Comparison of ENCODE assay signal across 20 cellular contexts in the genomic region with DNA sequence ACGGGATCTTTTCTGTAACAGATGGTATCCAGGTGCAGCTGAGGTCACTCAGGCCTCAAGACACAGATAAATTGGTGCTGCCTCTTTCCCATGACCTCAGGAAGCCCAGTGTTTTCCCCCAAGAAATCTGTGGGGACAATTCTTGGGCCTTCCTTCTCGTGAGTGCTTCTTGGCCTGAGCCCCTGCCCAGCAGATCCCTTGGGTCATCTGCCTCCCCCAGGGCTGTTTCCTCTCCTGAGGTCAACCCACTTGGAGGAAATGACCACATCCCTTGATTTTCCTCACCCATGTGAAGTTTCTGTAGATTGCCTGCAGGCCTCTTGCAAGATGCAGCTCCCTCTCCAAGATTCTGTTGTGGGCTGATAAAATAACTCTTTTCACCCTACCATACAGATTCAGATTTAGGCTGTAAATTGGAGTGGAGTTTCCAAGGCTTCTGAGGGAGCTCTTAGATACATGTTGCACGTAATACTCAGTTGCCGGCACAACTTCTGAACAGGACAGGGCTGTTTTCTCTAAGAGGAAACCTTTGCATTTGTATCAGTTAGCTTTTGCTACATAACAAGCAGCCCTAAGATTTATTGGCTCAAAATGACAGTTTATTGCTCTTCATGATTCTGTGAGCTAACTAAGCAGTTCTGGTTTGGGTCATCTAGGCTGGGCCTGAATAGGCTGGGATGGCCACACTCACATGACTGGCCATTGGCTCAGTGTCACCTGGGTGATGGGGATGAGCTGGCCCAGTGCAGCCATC. TPM values are rescaled to one million over a fixed set of nuclear protein-coding genes. Genes with fewer than 3 reads are reported as not detected.
DNase-seq lines count a peak whose midpoint lies in the region; ATAC-seq and TF ChIP-seq lines count a peak whose summit lies in the region.
"Had no signal": no experiment of that assay in that cellular context is flagged by ENCODE, and none has a peak within 500 bp of the region (broad histone marks: within the 10 kb centered on the region; RNA-seq: fewer than 3 reads in every experiment).

No MANE protein-coding gene starts in this region.

- peaks cover 88% of the 10 kb centered on the region for H3K36me3 Mint-ChIP-seq in activated CD4-positive, alpha-beta T cell treated with anti-CD3 and anti-CD28 coated beads, Interleukin-2, amount 10 ng/mL, durations not matched to agents 7 days and 5 days (ENCODE audit: low read depth)
- H3K36me3 Mint-ChIP-seq in activated CD4-positive, alpha-beta memory T cell treated with anti-CD3 and anti-CD28 coated beads, Interleukin-2, amount 10 ng/mL, durations not matched to agents 7 days and 5 days (ENCODE audit: low read depth): peaks cover 92% of the 10 kb centered on the region

- no peaks in the 10 kb centered on the region for H3K27me3 Mint-ChIP-seq in activated CD4-positive, alpha-beta T cell treated with anti-CD3 and anti-CD28 coated beads, Interleukin-2, amount 10 ng/mL, durations not matched to agents 7 days and 5 days
- H3K27me3 Mint-ChIP-seq in activated CD4-positive, alpha-beta memory T cell treated with anti-CD3 and anti-CD28 coated beads, Interleukin-2, amount 10 ng/mL, durations not matched to agents 7 days and 5 days: no peaks in the 10 kb centered on the region

- peaks cover 20% of the 10 kb centered on the region for H3K9me3 Mint-ChIP-seq in activated CD4-positive, alpha-beta T cell treated with anti-CD3 and anti-CD28 coated beads, Interleukin-2, amount 10 ng/mL, durations not matched to agents 7 days and 5 days
- H3K9me3 Mint-ChIP-seq in activated CD4-positive, alpha-beta memory T cell treated with anti-CD3 and anti-CD28 coated beads, Interleukin-2, amount 10 ng/mL, durations not matched to agents 7 days and 5 days: peaks cover 7% of the 10 kb centered on the region

- 86% methylated on average over 4 of the region's 4 CpGs for WGBS in smooth muscle cell (ENCODE audit: low lambda C conversion rate)

- H3K27ac Mint-ChIP-seq in activated CD4-positive, alpha-beta T cell treated with anti-CD3 and anti-CD28 coated beads, Interleukin-2, amount 10 ng/mL, durations not matched to agents 7 days and 5 days: peak overlapping the region; percentile 54
- H3K27ac Mint-ChIP-seq in activated CD4-positive, alpha-beta memory T cell treated with anti-CD3 and anti-CD28 coated beads, Interleukin-2, amount 10 ng/mL, durations not matched to agents 7 days and 5 days: peak overlapping the region; percentile 26

- CTCF ChIA-PET in activated CD4-positive, alpha-beta T cell treated with anti-CD3 and anti-CD28 coated beads, Interleukin-2, amount 10 ng/mL, durations not matched to agents 7 days and 5 days (lab: Charles Lee): interaction anchor here (0.9 to 4.4 kb wide), 7 partner anchors 10 to 26 kb away, joined by 3 to 29 read pairs (median 4); partner anchors contain the start of gene ZAP70
- CTCF ChIA-PET in activated CD4-positive, alpha-beta memory T cell treated with anti-CD3 and anti-CD28 coated beads, Interleukin-2, amount 10 ng/mL, durations not matched to agents 7 days and 5 days (lab: Charles Lee): interaction anchor here (0.8 to 2.3 kb wide), 4 partner anchors 13 to 27 kb away, joined by 3 to 9 read pairs (median 4); no protein-coding TSS in a partner anchor

- H3F3A ChIP-seq in smooth muscle cell (ENCODE audit: low read depth): no peaks in the 10 kb centered on the region

- no peak for TF ChIP-seq CTCF in foreskin fibroblast (IDR thresholded peaks at IDR 0.05; ENCODE audit: low read depth, low read length)
- TF ChIP-seq CTCF in smooth muscle cell (IDR thresholded peaks at IDR 0.05; ENCODE audit: borderline replicate concordance, insufficient read depth, poor library complexity, severe bottlenecking): no peak

- no peak for ATAC-seq in GM21825 (IDR thresholded peaks at IDR 0.05; ENCODE audit: unreplicated experiment)
- ATAC-seq: A549, left lobe of liver had no signal

- no peak overlapping the region for H3K4me2 ChIP-seq in smooth muscle cell
- H3K4me2 ChIP-seq: A549 had no signal

- no peak overlapping the region for H3K4me3 Mint-ChIP-seq in activated CD4-positive, alpha-beta T cell treated with anti-CD3 and anti-CD28 coated beads, Interleukin-2, amount 10 ng/mL, durations not matched to agents 7 days and 5 days
- no peak overlapping the region for H3K4me3 Mint-ChIP-seq in activated CD4-positive, alpha-beta memory T cell treated with anti-CD3 and anti-CD28 coated beads, Interleukin-2, amount 10 ng/mL, durations not matched to agents 7 days and 5 days

- H2AFZ ChIP-seq in smooth muscle cell (ENCODE audit: low read depth): no peak overlapping the region

- H3K27me3 ChIP-seq in smooth muscle cell (ENCODE audit: low read depth): no peaks in the 10 kb centered on the region
- H3K27me3 ChIP-seq: brain microvascular endothelial cell had no signal

- DNase-seq in activated CD4-positive, alpha-beta T cell treated with anti-CD3 and anti-CD28 coated beads, Interleukin-2, amount 10 ng/mL, durations not matched to agents 7 days and 5 days: no peak
- DNase-seq in activated CD4-positive, alpha-beta T cell treated with anti-CD3 and anti-CD28 coated beads, Interleukin-2, amount 50 U/mL, for 48 hours: no peak
- DNase-seq in activated CD4-positive, alpha-beta memory T cell treated with anti-CD3 and anti-CD28 coated beads, Interleukin-2, amount 10 ng/mL, durations not matched to agents 7 days and 5 days: no peak
- DNase-seq in foreskin fibroblast (peak; percentile 8 to 34), pulmonary artery endothelial cell (ENCODE audit: low read depth, low spot score) (peak; percentile 3), NCI-H1092 (lab: John Stamatoyannopoulos, UW) (no peak), smooth muscle cell (lab: John Stamatoyannopoulos, UW; ENCODE audit: unreplicated experiment) (no peak)
- DNase-seq: activated T-cell treated with anti-CD3 and anti-CD28 coated beads for 4 hours; brain microvascular endothelial cell; Calu3; effector memory CD4-positive, alpha-beta T cell; head of caudate nucleus; KG1; NCI-H2081; nucleus accumbens; trophoblast cell had no signal

- H3K36me3 ChIP-seq in smooth muscle cell (ENCODE audit: low read depth): no peaks in the 10 kb centered on the region
- H3K36me3 ChIP-seq: brain microvascular endothelial cell, SJSA1 had no signal

- H3K4me3 ChIP-seq in foreskin fibroblast (ENCODE audit: low read depth in 1 of 2, low read length in 2 of 2): no peak overlapping the region
- H3K4me3 ChIP-seq in smooth muscle cell: no peak overlapping the region
- H3K4me3 ChIP-seq: A549, SJSA1 had no signal

- H3K4me1 ChIP-seq in smooth muscle cell (ENCODE audit: low read depth): no peaks in the 10 kb centered on the region
- H3K4me1 ChIP-seq: SJSA1 had no signal

- H3K79me2 ChIP-seq in smooth muscle cell (ENCODE audit: low read depth): no peaks in the 10 kb centered on the region

- H4K20me1 ChIP-seq in smooth muscle cell (ENCODE audit: low read depth): no peaks in the 10 kb centered on the region

- H3K9me3 ChIP-seq in smooth muscle cell (replicated peaks; ENCODE audit: low read depth): no peaks in the 10 kb centered on the region

- POLR2A ChIA-PET in activated CD4-positive, alpha-beta T cell treated with anti-CD3 and anti-CD28 coated beads, Interleukin-2, amount 10 ng/mL, durations not matched to agents 7 days and 5 days (lab: Charles Lee): interaction anchor here (1.6 kb wide), 1 partner anchor 8 kb away, joined by 4 read pairs; no protein-coding TSS in a partner anchor
- POLR2A ChIA-PET in activated CD4-positive, alpha-beta memory T cell treated with anti-CD3 and anti-CD28 coated beads, Interleukin-2, amount 10 ng/mL, durations not matched to agents 7 days and 5 days (lab: Charles Lee): interaction anchor here (0.6 to 4.7 kb wide), 7 partner anchors 9 to 80 kb away, joined by 3 to 27 read pairs (median 4); partner anchors contain the start of genes COX5B and ZAP70

- no peak overlapping the region for H3K27ac ChIP-seq in smooth muscle cell (ENCODE audit: low read depth)
- H3K27ac ChIP-seq: A549, brain microvascular endothelial cell, SJSA1 had no signal

- no peak overlapping the region for H3K9ac ChIP-seq in smooth muscle cell (ENCODE audit: low read depth)

- H3K4me1 Mint-ChIP-seq in activated CD4-positive, alpha-beta T cell treated with anti-CD3 and anti-CD28 coated beads, Interleukin-2, amount 10 ng/mL, durations not matched to agents 7 days and 5 days: peaks cover 43% of the 10 kb centered on the region
- H3K4me1 Mint-ChIP-seq in activated CD4-positive, alpha-beta memory T cell treated with anti-CD3 and anti-CD28 coated beads, Interleukin-2, amount 10 ng/mL, durations not matched to agents 7 days and 5 days: peaks cover 60% of the 10 kb centered on the region

RNA-seq across cellular contexts. Expression of gene ZAP70, which starts 13.1 kb away (rescaled TPM):
- total RNA-seq in activated CD4-positive, alpha-beta T cell treated with anti-CD3 and anti-CD28 coated beads, Interleukin-2, amount 10 ng/mL, durations not matched to agents 7 days and 5 days: 100 to 1,000 TPM; 302 to 337 TPM
- 100 to 1,000 TPM; 283 TPM for total RNA-seq in activated CD4-positive, alpha-beta memory T cell treated with anti-CD3 and anti-CD28 coated beads, Interleukin-2, amount 10 ng/mL, durations not matched to agents 7 days and 5 days
- total RNA-seq in pulmonary artery endothelial cell (not detected in 2 replicates), smooth muscle cell (0.40 TPM in 1 of 2 replicates, not detected in the other)
- 0.24 and 0.31 TPM in 2 replicates for polyA plus RNA-seq in smooth muscle cell
- total RNA-seq: Calu3, SJSA1 had no signal

RNA-seq across cellular contexts. Expression of gene C2orf92, which starts 57.0 kb away (rescaled TPM):
- 1 to 10 TPM; 7.2 to 7.4 TPM for total RNA-seq in activated CD4-positive, alpha-beta T cell treated with anti-CD3 and anti-CD28 coated beads, Interleukin-2, amount 10 ng/mL, durations not matched to agents 7 days and 5 days
- 10 to 100 TPM in 1 of 2 experiments, 1 to 10 TPM in 1; 9.8 to 12.4 TPM for total RNA-seq in activated CD4-positive, alpha-beta memory T cell treated with anti-CD3 and anti-CD28 coated beads, Interleukin-2, amount 10 ng/mL, durations not matched to agents 7 days and 5 days
- total RNA-seq in pulmonary artery endothelial cell (0.88 and 1.5 TPM in 2 replicates), smooth muscle cell (7.2 and 7.5 TPM in 2 replicates)
- 1.0 and 3.3 TPM in 2 replicates for polyA plus RNA-seq in smooth muscle cell

Comparison
In these comparisons a context has a peak if more than half of its experiments do, and no peak if none do; other contexts are left out.
1. DNase-seq: peak in foreskin fibroblast (2 of 2) and pulmonary artery endothelial cell (single experiment); none in activated CD4-positive, alpha-beta T cell treated with anti-CD3 and anti-CD28 coated beads, Interleukin-2, amount 10 ng/mL, durations not matched to agents 7 days and 5 days (single experiment), activated CD4-positive, alpha-beta T cell treated with anti-CD3 and anti-CD28 coated beads, Interleukin-2, amount 50 U/mL, for 48 hours (0 of 2), activated CD4-positive, alpha-beta memory T cell treated with anti-CD3 and anti-CD28 coated beads, Interleukin-2, amount 10 ng/mL, durations not matched to agents 7 days and 5 days (single experiment), NCI-H1092 (single experiment) and smooth muscle cell (single experiment).
2. RNA of gene ZAP70, which starts 13.1 kb away (total RNA-seq): 302 to 337 TPM in activated CD4-positive, alpha-beta T cell treated with anti-CD3 and anti-CD28 coated beads, Interleukin-2, amount 10 ng/mL, durations not matched to agents 7 days and 5 days and 283 TPM in activated CD4-positive, alpha-beta memory T cell treated with anti-CD3 and anti-CD28 coated beads, Interleukin-2, amount 10 ng/mL, durations not matched to agents 7 days and 5 days; 0.40 TPM in smooth muscle cell and not detected in pulmonary artery endothelial cell; every median in the first group is over 100 times any median in the second.